ENCODE assay signal across 8 cellular contexts in genomic region chr12:31074333-31074874, GRCh38. TPM values are rescaled to one million over a fixed set of nuclear protein-coding genes. Genes with fewer than 3 reads are reported as not detected.
DNase-seq lines count a peak whose midpoint lies in the region; ATAC-seq and TF ChIP-seq lines count a peak whose summit lies in the region.
"Not testable (repeated sequence)": the region's sequence is repeated elsewhere in the genome, so short reads cannot be mapped to it uniquely, and the experiment has no call there.

No MANE protein-coding gene starts in this region.

- not testable (repeated sequence) for H3K4me1 Mint-ChIP-seq in activated T-helper 17 cell treated with anti-CD3 and anti-CD28 coated beads, Interleukin-2, amount 50 U/mL, for 72 hours
- H3K4me1 Mint-ChIP-seq in stimulated activated naive CD8-positive, alpha-beta T cell treated with anti-CD3 and anti-CD28 coated beads, Interleukin-15, amount 100 ng/mL, for 72 hours = peaks cover 41% of the 10 kb centered on the region

- H4K20me1 ChIP-seq in PC-9 (ENCODE audit: insufficient read depth) = not testable (repeated sequence)

- H3K27ac ChIP-seq in PC-9 (peak overlapping the region; percentile 67), esophagus squamous epithelium (peak overlapping the region; percentile 75 to 95 (median 86))

- ATAC-seq in GM21717 (IDR thresholded peaks at IDR 0.05; ENCODE audit: unreplicated experiment) (peak; percentile 37), HG03442 (IDR thresholded peaks at IDR 0.05; ENCODE audit: unreplicated experiment) (peak; percentile 36)
- peak; percentile 40 for ATAC-seq in activated T-helper 17 cell treated with anti-CD3 and anti-CD28 coated beads, Interleukin-2, amount 50 U/mL, for 72 hours (replicated peaks)
- ATAC-seq in stimulated activated naive CD8-positive, alpha-beta T cell treated with anti-CD3 and anti-CD28 coated beads, Interleukin-15, amount 100 ng/mL, for 72 hours = peak; percentile 59

- not testable (repeated sequence) for H3K27me3 ChIP-seq in GM06990 (replicated peaks; ENCODE audit: control insufficient read depth, insufficient read depth, low read length); PC-9 (ENCODE audit: insufficient read depth, low read depth); esophagus squamous epithelium; mucosa of stomach (ENCODE audit: control insufficient read depth, insufficient read depth, low read length)

- H3K9me2 ChIP-seq in PC-9 (ENCODE audit: insufficient read depth) = not testable (repeated sequence)

- peaks cover 41% of the 10 kb centered on the region for H3K36me3 Mint-ChIP-seq in activated T-helper 17 cell treated with anti-CD3 and anti-CD28 coated beads, Interleukin-2, amount 50 U/mL, for 72 hours (ENCODE audit: low read depth)

- H3K4me3 Mint-ChIP-seq in activated T-helper 17 cell treated with anti-CD3 and anti-CD28 coated beads, Interleukin-2, amount 50 U/mL, for 72 hours = peak overlapping the region; percentile 99
- peak overlapping the region; percentile 94 for H3K4me3 Mint-ChIP-seq in stimulated activated naive CD8-positive, alpha-beta T cell treated with anti-CD3 and anti-CD28 coated beads, Interleukin-15, amount 100 ng/mL, for 72 hours

- H3K27ac Mint-ChIP-seq in activated T-helper 17 cell treated with anti-CD3 and anti-CD28 coated beads, Interleukin-2, amount 50 U/mL, for 72 hours = peak overlapping the region; percentile 96
- H3K27ac Mint-ChIP-seq in stimulated activated naive CD8-positive, alpha-beta T cell treated with anti-CD3 and anti-CD28 coated beads, Interleukin-15, amount 100 ng/mL, for 72 hours = peak overlapping the region; percentile 97 to 99

- not testable (repeated sequence) for H3K9me3 Mint-ChIP-seq in activated T-helper 17 cell treated with anti-CD3 and anti-CD28 coated beads, Interleukin-2, amount 50 U/mL, for 72 hours; stimulated activated naive CD8-positive, alpha-beta T cell treated with anti-CD3 and anti-CD28 coated beads, Interleukin-15, amount 100 ng/mL, for 72 hours

- TF ChIP-seq CTCF in GM06990 (IDR thresholded peaks at IDR 0.05; ENCODE audit: insufficient read depth, low read length, poor library complexity, severe bottlenecking) (peak; percentile 23), PC-9 (conservative IDR thresholded peaks at IDR 0.05) (0 out of 2 replicates have a peak, but pooled peaks have one; percentile 18), esophagus squamous epithelium (IDR thresholded peaks at IDR 0.05) (peak in 3 of 6 experiments; percentile 30 to 56 (median 44))

- peak overlapping the region; percentile 100 for H3K4me2 ChIP-seq in PC-9

- H3K9ac ChIP-seq in mucosa of stomach (ENCODE audit: low read length) = peak overlapping the region; percentile 82

- 3 to 15% methylated on average over 7 to 13 of the region's 16 CpGs for WGBS in esophagus squamous epithelium, 2 donors

- not testable (repeated sequence) for TF ChIP-seq POLR2A in esophagus squamous epithelium (IDR thresholded peaks at IDR 0.05)

- not testable (repeated sequence) for H3K9me3 ChIP-seq in PC-9 (ENCODE audit: insufficient read depth, low read depth); esophagus squamous epithelium; mucosa of stomach (ENCODE audit: control insufficient read depth, low read length)

- H2AFZ ChIP-seq in PC-9 = peak overlapping the region; percentile 75; the same call in 1 of the 2 replicates

- H3K79me2 ChIP-seq in PC-9 (ENCODE audit: low read depth) = peaks cover 21% of the 10 kb centered on the region

- peaks cover 12% of the 10 kb centered on the region for H3F3A ChIP-seq in PC-9 (ENCODE audit: insufficient read depth, low read depth)

- not testable (repeated sequence) for H3K36me3 ChIP-seq in GM06990 (ENCODE audit: control insufficient read depth, insufficient read depth, low read length); PC-9 (ENCODE audit: low read depth); esophagus squamous epithelium; mucosa of stomach (ENCODE audit: control insufficient read depth, insufficient read depth, low read length)

- DNase-seq in GM06990 (ENCODE audit: extremely low read depth, insufficient read length) (peak; percentile 21), PC-9 (peak in 1 of 2 experiments; percentile 37)
- DNase-seq in esophagus squamous epithelium (lab: John Stamatoyannopoulos, UW) = not testable (repeated sequence)
- DNase-seq in stimulated activated naive CD8-positive, alpha-beta T cell treated with anti-CD3 and anti-CD28 coated beads, Interleukin-15, amount 100 ng/mL, for 72 hours = peak in 1 of 2 donors; percentile 42

- POLR2A ChIA-PET in PC-9 (lab: Charles Lee; ENCODE audit: unreplicated experiment) = interaction anchor here (0.6 kb wide), 3 partner anchors 21 to 464 kb away, joined by 3 to 8 read pairs (median 3); no protein-coding TSS in a partner anchor

- H3K4me3 ChIP-seq in GM06990 (replicated peaks; ENCODE audit: low read depth, low read length) (peak overlapping the region; percentile 66), PC-9 (peak overlapping the region; percentile 64), esophagus squamous epithelium (peak overlapping the region; percentile 50 to 84 (median 68)), mucosa of stomach (ENCODE audit: low read length) (peak overlapping the region; percentile 82)

- H3K4me1 ChIP-seq in PC-9 (replicated peaks; ENCODE audit: insufficient read depth) (peaks cover 12% of the 10 kb centered on the region), esophagus squamous epithelium (peaks cover 0 to 42% (median 3%) of the 10 kb centered on the region in 3 donors)
- not testable (repeated sequence) for H3K4me1 ChIP-seq in mucosa of stomach (ENCODE audit: control insufficient read depth, insufficient read depth, low read length)

- CTCF ChIA-PET in PC-9 (lab: Charles Lee) = interaction anchor here (0.6 kb wide), 1 partner anchor 224 kb away, joined by 3 read pairs; no protein-coding TSS in a partner anchor

- intact Hi-C loops in PC-9 (cut with micrococcal nuclease; ENCODE audit: unreplicated experiment); esophagus squamous epithelium (cut with DNase I): not testable (repeated sequence)

- not testable (repeated sequence) for H3K27me3 Mint-ChIP-seq in activated T-helper 17 cell treated with anti-CD3 and anti-CD28 coated beads, Interleukin-2, amount 50 U/mL, for 72 hours; stimulated activated naive CD8-positive, alpha-beta T cell treated with anti-CD3 and anti-CD28 coated beads, Interleukin-15, amount 100 ng/mL, for 72 hours

- not testable (repeated sequence) for BruUV-seq in PC-9 (replicated peaks; lab: Mats Ljungman, UMichigan)

RNA-seq across cellular contexts. Expression of gene DDX11, which starts 0.7 kb away (rescaled TPM):
- 191 and 196 TPM in 2 replicates for total RNA-seq in PC-9 (2021)
- total RNA-seq in activated T-helper 17 cell treated with anti-CD3 and anti-CD28 coated beads, Interleukin-2, amount 50 U/mL, for 72 hours = 100 to 1,000 TPM; 147 to 149 TPM
- 10 to 100 TPM in 3 of 4 donors, 1 to 10 TPM in 1; 9.1 to 39.9 (median 23.5) TPM for total RNA-seq in esophagus squamous epithelium
